ENCODE assay signal across 18 cellular contexts in genomic region chr12:64652346-64652745, GRCh38. TPM values are rescaled to one million over a fixed set of nuclear protein-coding genes. Genes with fewer than 3 reads are reported as not detected.
DNase-seq lines count a peak whose midpoint lies in the region; ATAC-seq, FAIRE-seq and TF ChIP-seq lines count a peak whose summit lies in the region.
"Had no signal": no experiment of that assay in that cellular context is flagged by ENCODE, and none has a peak within 500 bp of the region (broad histone marks: within the 10 kb centered on the region; RNA-seq: fewer than 3 reads in every experiment).

No MANE protein-coding gene starts in this region.

- no peak overlapping the region for H2BK15ac ChIP-seq in neuronal stem cell (ENCODE audit: low read length)

- TF ChIP-seq CTCF in left ventricle myocardium inferior (IDR thresholded peaks at IDR 0.05; ENCODE audit: borderline replicate concordance), result no peak
- TF ChIP-seq CTCF in endothelial cell of umbilical vein (IDR thresholded peaks at IDR 0.05; ENCODE audit: extremely low read depth in 1 of 2, insufficient read depth in 1 of 2, low read depth in 1 of 2, low read length in 2 of 2), result no peak
- no peak for TF ChIP-seq CTCF in transverse colon (IDR thresholded peaks at IDR 0.05)

- no peak overlapping the region for H3K18ac ChIP-seq in neuronal stem cell (ENCODE audit: low read length)

- no peak overlapping the region for H2BK12ac ChIP-seq in neuronal stem cell (ENCODE audit: low read length)

- H3K4ac ChIP-seq in neuronal stem cell (ENCODE audit: low read length), result no peak overlapping the region

- no peaks in the 10 kb centered on the region for H3K9me3 ChIP-seq in left ventricle myocardium inferior (replicated peaks)
- H3K9me3 ChIP-seq in endothelial cell of umbilical vein (replicated peaks; ENCODE audit: control insufficient read depth, insufficient read depth, low read length), result no peaks in the 10 kb centered on the region
- H3K9me3 ChIP-seq in transverse colon, result no peaks in the 10 kb centered on the region
- peaks cover 0 to 2% of the 10 kb centered on the region in 2 donors for H3K9me3 ChIP-seq in neuronal stem cell (replicated peaks in 1 of 2; ENCODE audit: control insufficient read depth in 2 of 2, insufficient read depth in 1 of 2, low read depth in 1 of 2, low read length in 2 of 2)
- H3K9me3 ChIP-seq: BE2C, testis had no signal

- H4K8ac ChIP-seq in neuronal stem cell (ENCODE audit: low read depth, low read length), result no peak overlapping the region

- H3K4me2 ChIP-seq in endothelial cell of umbilical vein (ENCODE audit: insufficient read depth, low read length) (no peak overlapping the region), neuronal stem cell (ENCODE audit: insufficient read depth, low read length, poor library complexity, severe bottlenecking) (no peak overlapping the region)

- H2AK5ac ChIP-seq in neuronal stem cell (ENCODE audit: low read depth, low read length), result no peak overlapping the region

- intact Hi-C loops in left ventricle myocardium inferior (cut with micrococcal nuclease) (no loop called here), left ventricle myocardium superior (cut with micrococcal nuclease) (no loop called here), endothelial cell of umbilical vein (cut with micrococcal nuclease) (no loop called here), transverse colon (cut with DNase I; ENCODE audit: low total_unique reads) (no loop called here)

- no peak overlapping the region for H3K4me3 ChIP-seq in left ventricle myocardium inferior
- no peak overlapping the region for H3K4me3 ChIP-seq in endothelial cell of umbilical vein (replicated peaks in 1 of 3; ENCODE audit: insufficient read depth in 1 of 3, low read depth in 1 of 3, low read length in 3 of 3)
- H3K4me3 ChIP-seq in transverse colon, result no peak overlapping the region
- no peak overlapping the region for H3K4me3 ChIP-seq in neuronal stem cell (ENCODE audit: low read length in 2 of 2)
- H3K4me3 ChIP-seq: GM23248, testis had no signal

- peak; percentile 59 for FAIRE-seq in endothelial cell of umbilical vein (lab: Jason Lieb, UNC)
- FAIRE-seq: endometrium, RCC 7860, small intestine had no signal

- POLR2A ChIA-PET in endothelial cell of umbilical vein (lab: Charles Lee), result no interaction called here

- no peaks in the 10 kb centered on the region for H3K27me3 ChIP-seq in left ventricle myocardium inferior (ENCODE audit: low read depth)
- H3K27me3 ChIP-seq in endothelial cell of umbilical vein (ENCODE audit: control insufficient read depth in 2 of 2, insufficient read depth in 2 of 2, low read length in 2 of 2), result no peaks in the 10 kb centered on the region
- H3K27me3 ChIP-seq in transverse colon, result no peaks in the 10 kb centered on the region
- H3K27me3 ChIP-seq in neuronal stem cell (ENCODE audit: control insufficient read depth in 3 of 3, insufficient read depth in 3 of 3, low read depth in 1 of 3, low read length in 3 of 3), result no peaks in the 10 kb centered on the region
- H3K27me3 ChIP-seq: BE2C, testis had no signal

- peaks cover 79% of the 10 kb centered on the region for H3K4me1 ChIP-seq in left ventricle myocardium inferior
- peaks cover 15% of the 10 kb centered on the region for H3K4me1 ChIP-seq in endothelial cell of umbilical vein (ENCODE audit: control insufficient read depth, extremely low read depth, insufficient read depth, low read length)
- peaks cover 24 to 75% (median 49%) of the 10 kb centered on the region in 4 donors for H3K4me1 ChIP-seq in transverse colon
- H3K4me1 ChIP-seq in neuronal stem cell (ENCODE audit: control insufficient read depth in 2 of 2, insufficient read depth in 1 of 2, low read depth in 1 of 2, low read length in 2 of 2), result peaks cover 0 to 1% of the 10 kb centered on the region in 2 donors
- H3K4me1 ChIP-seq: testis had no signal

- WGBS in transverse colon (ENCODE audit: low coverage in 1 of 2), 2 donors, result 30 to 48% methylated on average over 2 of the region's 2 CpGs
- WGBS in neuronal stem cell (ENCODE audit: extremely low coverage in 2 of 2, insufficient read length in 2 of 2, insufficient replicate concordance in 1 of 2), 2 donors, result no CpG with 5 or more reads among the region's 2 CpGs

- no peak for TF ChIP-seq POLR2A in endothelial cell of umbilical vein (IDR thresholded peaks at IDR 0.05; ENCODE audit: low read depth, low read length)
- no peak for TF ChIP-seq POLR2A in transverse colon (IDR thresholded peaks at IDR 0.05)

- H3K14ac ChIP-seq in neuronal stem cell (ENCODE audit: low read length), result no peak overlapping the region

- H2BK120ac ChIP-seq in neuronal stem cell (ENCODE audit: low read depth, low read length), result no peak overlapping the region

- H3K23ac ChIP-seq in neuronal stem cell (ENCODE audit: low read depth, low read length, poor library complexity), result no peak overlapping the region

- H3K79me2 ChIP-seq in endothelial cell of umbilical vein (ENCODE audit: control insufficient read depth, insufficient read depth, low read length), result peaks cover 91% of the 10 kb centered on the region

- dilution Hi-C loops in endothelial cell of umbilical vein (cut with MboI; ENCODE audit: extremely low pct_ligation_motif_present, low sequenced_read_pairs), result no loop called here

- no peaks in the 10 kb centered on the region for H3K9me1 ChIP-seq in endothelial cell of umbilical vein (replicated peaks; ENCODE audit: control insufficient read depth, extremely low read depth, insufficient read depth, low read length)

- H2BK5ac ChIP-seq in neuronal stem cell (ENCODE audit: low read length), result no peak overlapping the region

- CTCF ChIA-PET in endothelial cell of umbilical vein (lab: Charles Lee), result no interaction called here

- H3K36me3 ChIP-seq in left ventricle myocardium inferior, result no peaks in the 10 kb centered on the region
- no peaks in the 10 kb centered on the region for H3K36me3 ChIP-seq in endothelial cell of umbilical vein (ENCODE audit: control insufficient read depth in 2 of 2, extremely low read depth in 1 of 2, insufficient read depth in 2 of 2, low read length in 2 of 2)
- no peaks in the 10 kb centered on the region for H3K36me3 ChIP-seq in transverse colon
- no peaks in the 10 kb centered on the region for H3K36me3 ChIP-seq in neuronal stem cell (replicated peaks in 1 of 2; ENCODE audit: control insufficient read depth in 2 of 2, insufficient read depth in 2 of 2, low read length in 2 of 2)
- H3K36me3 ChIP-seq: BE2C had no signal

- DNase-seq in left ventricle myocardium inferior (no peak), left ventricle myocardium superior (no peak), NCI-H2171 treated with DMSO at 0.1 percent for 48 hours (lab: John Stamatoyannopoulos, UW) (peak; percentile 57), endothelial cell of umbilical vein (ENCODE audit: low read depth, low spot score) (peak; percentile 73), transverse colon (no peak), midbrain (lab: John Stamatoyannopoulos, UW) (no peak), neuronal stem cell (ENCODE audit: low spot score) (no peak)
- DNase-seq: activated CD4-positive, alpha-beta T cell treated with anti-CD3 and anti-CD28 coated beads, Interleukin-2, amount 50 U/mL, for 48 hours; aorta; BE2C; GM23248; NCI-H1436 treated with DMSO at 0.1 percent for 48 hours; small intestine; stimulated activated CD4-positive, alpha-beta T cell treated with anti-CD3 and anti-CD28 coated beads, Interleukin-4, amount 100 ng/mL, for 24 hours; testis had no signal

- peaks cover 4% of the 10 kb centered on the region for H4K20me1 ChIP-seq in endothelial cell of umbilical vein (replicated peaks; ENCODE audit: control insufficient read depth, extremely low read depth, insufficient read depth, low read length)

- no peak overlapping the region for H4K91ac ChIP-seq in neuronal stem cell (ENCODE audit: low read depth, low read length, poor library complexity)

- no peak overlapping the region for H2AFZ ChIP-seq in endothelial cell of umbilical vein (ENCODE audit: low read depth, low read length)
- no peak overlapping the region for H2AFZ ChIP-seq in neuronal stem cell (ENCODE audit: low read length)
- H2AFZ ChIP-seq: GM23248 had no signal

- ATAC-seq in left ventricle myocardium superior, result no peak
- ATAC-seq: left lobe of liver had no signal

- in situ Hi-C loops in transverse colon (cut with MboI; ENCODE audit: low pct_ligation_motif_present in 1 of 4, low pct_unique_long_range_greater_than_20kb in 1 of 4, low sequenced_read_pairs in 3 of 4), result no loop called here

- H3K79me1 ChIP-seq in neuronal stem cell (ENCODE audit: low read depth, low read length), result peaks cover 3% of the 10 kb centered on the region

- TF ChIP-seq EP300 in transverse colon (IDR thresholded peaks at IDR 0.05; ENCODE audit: low read depth), result no peak

- H3K9ac ChIP-seq in endothelial cell of umbilical vein (replicated peaks; ENCODE audit: extremely low read depth, insufficient read depth, low read length), result no peak overlapping the region
- no peak overlapping the region for H3K9ac ChIP-seq in neuronal stem cell (ENCODE audit: low read depth, low read length, poor library complexity)
- H3K9ac ChIP-seq: GM23248 had no signal

- BruUV-seq in endothelial cell of umbilical vein (replicated peaks; lab: Mats Ljungman, UMichigan), result no TSS peak

- peak overlapping the region; percentile 75 for H3K27ac ChIP-seq in left ventricle myocardium inferior (replicated peaks)
- H3K27ac ChIP-seq in endothelial cell of umbilical vein (ENCODE audit: insufficient read depth, low read depth, low read length), result no peak overlapping the region
- H3K27ac ChIP-seq in transverse colon, result peak overlapping the region; percentile 5 to 80 (median 71)
- H3K27ac ChIP-seq in neuronal stem cell (replicated peaks; ENCODE audit: low read length), result no peak overlapping the region
- H3K27ac ChIP-seq: GM23248, testis had no signal

TF ChIP-seq in endothelial cell of umbilical vein, 7 proteins besides CTCF, POLR2A, EP300 and RAD21 (continues in another document):
- TF ChIP-seq FOS (IDR thresholded peaks at IDR 0.05; ENCODE audit: borderline replicate concordance, insufficient read depth, low read length), result no peak
- TF ChIP-seq JUN (IDR thresholded peaks at IDR 0.05; ENCODE audit: borderline replicate concordance, insufficient read depth, insufficient read length, low read depth), result no peak
- TF ChIP-seq POLR2AphosphoS5 (IDR thresholded peaks at IDR 0.05; ENCODE audit: insufficient read depth, low read depth, low read length), result no peak

RNA-seq across cellular contexts. Expression of gene RASSF3, which starts 42.1 kb away (rescaled TPM):
- total RNA-seq in left ventricle myocardium inferior (102 TPM), left ventricle myocardium superior (143 TPM), endothelial cell of umbilical vein (60.0 and 60.8 TPM in 2 replicates), transverse colon (10 to 100 TPM; 41.6 to 83.2 (median 62.5) TPM)
- 16.8 and 20.2 TPM in 2 replicates for polyA plus RNA-seq in endothelial cell of umbilical vein
- polyA plus RNA-seq in endothelial cell of umbilical vein (2011; cell fraction: cytosol; rRNA removed), result 24.4 and 24.6 TPM in 2 replicates
- 18.0 and 20.9 TPM in 2 replicates for polyA plus RNA-seq in endothelial cell of umbilical vein (2011; cell fraction: nucleus; rRNA removed)
- 42.8 and 47.2 TPM in 2 replicates for polyA plus RNA-seq in endothelial cell of umbilical vein (2012)
- polyA minus RNA-seq in endothelial cell of umbilical vein, result 44.7 and 53.7 TPM in 2 replicates
- 20.9 TPM for polyA minus RNA-seq in endothelial cell of umbilical vein (2011; cell fraction: cytosol; rRNA and poly(A)+ RNA removed)
- polyA minus RNA-seq in endothelial cell of umbilical vein (2011; cell fraction: nucleus; rRNA and poly(A)+ RNA removed), result 11.6 and 16.9 TPM in 2 replicates
- polyA plus RNA-seq in neuronal stem cell (2013, experiment 1 of 2), result 11.3 TPM
- polyA plus RNA-seq in neuronal stem cell (2013, experiment 2 of 2), result 11.6 TPM

Comparison
In these comparisons a context has a peak if more than half of its experiments do, and no peak if none do; other contexts are left out.
1. DNase-seq: peak in NCI-H2171 treated with DMSO at 0.1 percent for 48 hours (single experiment) and endothelial cell of umbilical vein (single experiment); none in left ventricle myocardium inferior (single experiment), left ventricle myocardium superior (single experiment), transverse colon (single experiment), midbrain (single experiment) and neuronal stem cell (single experiment).
2. H3K27ac ChIP-seq: peak in left ventricle myocardium inferior (single experiment) and transverse colon (4 of 4); none in endothelial cell of umbilical vein (single experiment) and neuronal stem cell (single experiment).